ENCODE assay signal across 14 cellular contexts in the genomic region with DNA sequence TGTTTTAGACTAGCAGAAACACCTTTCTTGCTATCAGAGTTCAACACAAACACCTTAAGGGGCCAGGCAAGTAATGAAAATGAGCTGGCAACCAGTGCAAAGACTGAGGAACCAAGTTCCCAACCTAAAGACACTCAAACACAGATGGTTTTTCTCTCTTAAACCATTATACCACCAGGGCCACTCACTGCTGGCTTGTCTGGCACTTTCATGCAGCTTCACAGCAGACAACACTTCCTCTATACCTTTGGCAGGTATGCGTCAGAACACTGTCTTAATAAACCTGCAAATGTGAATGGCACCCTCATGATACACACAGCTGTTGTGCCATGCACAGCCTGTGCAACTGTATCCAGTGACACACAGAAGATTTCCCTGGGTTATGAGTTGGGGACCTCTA. TPM values are rescaled to one million over a fixed set of nuclear protein-coding genes. Genes with fewer than 3 reads are reported as not detected.
A peak's percentile ranks its signal among the peaks of the same experiment; 100 is the strongest.
DNase-seq lines count a peak whose midpoint lies in the region; ATAC-seq and TF ChIP-seq lines count a peak whose summit lies in the region.
"Had no signal": no experiment of that assay in that cellular context is flagged by ENCODE, and none has a peak within 500 bp of the region (broad histone marks: within the 10 kb centered on the region; RNA-seq: fewer than 3 reads in every experiment).

No MANE protein-coding gene starts in this region.

- H3K27ac Mint-ChIP-seq in CD4-positive, alpha-beta T cell, result peak overlapping the region; percentile 97
- peak overlapping the region; percentile 90 for H3K27ac Mint-ChIP-seq in activated CD8-positive, alpha-beta T cell treated with anti-CD3 and anti-CD28 coated beads for 36 hours
- no peak overlapping the region for H3K27ac Mint-ChIP-seq in endodermal cell

- H3K27me3 Mint-ChIP-seq in CD4-positive, alpha-beta T cell, result no peaks in the 10 kb centered on the region
- H3K27me3 Mint-ChIP-seq in activated CD8-positive, alpha-beta T cell treated with anti-CD3 and anti-CD28 coated beads for 36 hours, result no peaks in the 10 kb centered on the region
- H3K27me3 Mint-ChIP-seq in endodermal cell (ENCODE audit: insufficient read depth), result no peaks in the 10 kb centered on the region

- DNase-seq in CD4-positive, alpha-beta T cell, result peak in 8 of 10 experiments; percentile 19 to 55 (median 38)
- DNase-seq in KBM-7, result peak; percentile 28
- peak; percentile 62 for DNase-seq in activated CD8-positive, alpha-beta T cell treated with anti-CD3 and anti-CD28 coated beads for 36 hours
- peak; percentile 44 for DNase-seq in endodermal cell
- no peak for DNase-seq in NCI-H1105 (lab: John Stamatoyannopoulos, UW)
- no peak for DNase-seq in Ammon's horn (ENCODE audit: low spot score)
- DNase-seq: MM.1S, NCI-H510A, pancreas, Right ventricle myocardium superior, substantia nigra had no signal

- H3K9me3 Mint-ChIP-seq in CD4-positive, alpha-beta T cell, result no peaks in the 10 kb centered on the region
- no peaks in the 10 kb centered on the region for H3K9me3 Mint-ChIP-seq in activated CD8-positive, alpha-beta T cell treated with anti-CD3 and anti-CD28 coated beads for 36 hours
- H3K9me3 Mint-ChIP-seq in endodermal cell, result no peaks in the 10 kb centered on the region

- peak overlapping the region; percentile 78 for H3K4me3 Mint-ChIP-seq in CD4-positive, alpha-beta T cell
- H3K4me3 Mint-ChIP-seq in activated CD8-positive, alpha-beta T cell treated with anti-CD3 and anti-CD28 coated beads for 36 hours, result no peak overlapping the region
- no peak overlapping the region for H3K4me3 Mint-ChIP-seq in endodermal cell

- CTCF ChIA-PET in CD4-positive, alpha-beta T cell (lab: Charles Lee), result interaction anchor here (0.8 to 2.8 kb wide), 8 partner anchors 15 to 97 kb away, joined by 3 to 13 read pairs (median 5); a partner anchor contains a TSS
- CTCF ChIA-PET in activated CD8-positive, alpha-beta T cell treated with anti-CD3 and anti-CD28 coated beads for 36 hours (lab: Charles Lee), result interaction anchor here (0.7 to 2.3 kb wide), 9 partner anchors 8 to 513 kb away, joined by 3 to 10 read pairs (median 5); a partner anchor contains a TSS

- H3K36me3 ChIP-seq in endodermal cell (ENCODE audit: control insufficient read depth, insufficient read depth, low read length), result no peaks in the 10 kb centered on the region
- H3K36me3 ChIP-seq: pancreas had no signal

- H3K27me3 ChIP-seq in CD4-positive, alpha-beta T cell (ENCODE audit: control insufficient read depth, insufficient read depth, low read length), result no peaks in the 10 kb centered on the region
- H3K27me3 ChIP-seq in endodermal cell (ENCODE audit: control insufficient read depth, insufficient read depth, low read length, poor library complexity, severe bottlenecking), result no peaks in the 10 kb centered on the region
- H3K27me3 ChIP-seq: pancreas had no signal

- no peaks in the 10 kb centered on the region for H3K9me3 ChIP-seq in CD4-positive, alpha-beta T cell (ENCODE audit: control insufficient read depth, low read length)
- no peaks in the 10 kb centered on the region for H3K9me3 ChIP-seq in endodermal cell (ENCODE audit: control insufficient read depth, low read length)
- H3K9me3 ChIP-seq: Caco-2, pancreas had no signal

- H3K4me1 Mint-ChIP-seq in CD4-positive, alpha-beta T cell (ENCODE audit: low read depth), result peaks cover 85% of the 10 kb centered on the region
- H3K4me1 Mint-ChIP-seq in activated CD8-positive, alpha-beta T cell treated with anti-CD3 and anti-CD28 coated beads for 36 hours (ENCODE audit: low read depth), result peaks cover 80% of the 10 kb centered on the region
- peaks cover 14% of the 10 kb centered on the region for H3K4me1 Mint-ChIP-seq in endodermal cell

- intact Hi-C loops in CD4-positive, alpha-beta T cell (cut with DNase I, micrococcal nuclease), result loop anchor here (1.0 to 5.0 kb wide), 5 partner anchors 11 to 99 kb away; a partner anchor contains a TSS
- intact Hi-C loops in activated CD8-positive, alpha-beta T cell treated with anti-CD3 and anti-CD28 coated beads for 36 hours (cut with micrococcal nuclease), result no loop called here

- no peaks in the 10 kb centered on the region for H3K4me1 ChIP-seq in endodermal cell (ENCODE audit: control insufficient read depth, insufficient read depth, low read length)
- H3K4me1 ChIP-seq: pancreas had no signal

- 90 to 94% methylated on average over 1 of the region's 1 CpG for WGBS in endodermal cell (ENCODE audit: insufficient coverage in 1 of 2, insufficient read length in 1 of 2), 2 experiments

- H3K36me3 Mint-ChIP-seq in CD4-positive, alpha-beta T cell (ENCODE audit: low read depth), result peaks cover 38% of the 10 kb centered on the region
- H3K36me3 Mint-ChIP-seq in activated CD8-positive, alpha-beta T cell treated with anti-CD3 and anti-CD28 coated beads for 36 hours (ENCODE audit: low read depth), result peaks cover 58% of the 10 kb centered on the region
- no peaks in the 10 kb centered on the region for H3K36me3 Mint-ChIP-seq in endodermal cell (ENCODE audit: low read depth)

- in situ Hi-C loops in KBM-7 (cut with MboI; ENCODE audit: low pct_unique_long_range_greater_than_20kb, low sequenced_read_pairs), result no loop called here

- POLR2A ChIA-PET in CD4-positive, alpha-beta T cell (lab: Charles Lee), result interaction anchor here (1.0 to 6.2 kb wide), 11 partner anchors 9 to 100 kb away, joined by 3 to 87 read pairs (median 5); a partner anchor contains a TSS
- POLR2A ChIA-PET in activated CD8-positive, alpha-beta T cell treated with anti-CD3 and anti-CD28 coated beads for 36 hours (lab: Charles Lee), result interaction anchor here (0.8 to 12.2 kb wide), 10 partner anchors 11 to 96 kb away, joined by 3 to 142 read pairs (median 6); a partner anchor contains a TSS

- H3K27ac ChIP-seq in CD4-positive, alpha-beta T cell (ENCODE audit: low read depth, low read length), result no peak overlapping the region
- no peak overlapping the region for H3K27ac ChIP-seq in endodermal cell (ENCODE audit: low read depth, low read length)
- H3K27ac ChIP-seq: pancreas had no signal

- H3K4me3 ChIP-seq in endodermal cell (ENCODE audit: low read length), result no peak overlapping the region
- H3K4me3 ChIP-seq: pancreas had no signal

- no peak overlapping the region for H3K9ac ChIP-seq in endodermal cell (ENCODE audit: extremely low read depth, low read length, poor library complexity, severe bottlenecking)

- no peak for TF ChIP-seq CTCF in CD4-positive, alpha-beta T cell (IDR thresholded peaks at IDR 0.05)
- no peak for TF ChIP-seq CTCF in activated CD8-positive, alpha-beta T cell treated with anti-CD3 and anti-CD28 coated beads for 36 hours (IDR thresholded peaks at IDR 0.05)
- TF ChIP-seq CTCF in endodermal cell (conservative IDR thresholded peaks at IDR 0.05), result no peak

- ATAC-seq in CD4-positive, alpha-beta T cell (ENCODE audit: poor library complexity), result peak; percentile 62
- peak; percentile 18 for ATAC-seq in activated CD8-positive, alpha-beta T cell treated with anti-CD3 and anti-CD28 coated beads for 36 hours
- no peak for ATAC-seq in GM19395 (IDR thresholded peaks at IDR 0.05; ENCODE audit: unreplicated experiment)
- ATAC-seq in GM19397 (IDR thresholded peaks at IDR 0.05; ENCODE audit: unreplicated experiment), result no peak

RNA-seq across cellular contexts. Expression of a gene that starts 41.6 kb away (rescaled TPM):
- 10 to 100 TPM; 32.5 to 33.2 TPM for total RNA-seq in CD4-positive, alpha-beta T cell
- total RNA-seq in activated CD8-positive, alpha-beta T cell treated with anti-CD3 and anti-CD28 coated beads for 36 hours, result 10 to 100 TPM; 38.3 to 40.9 TPM
- 1 to 10 TPM; 1.5 to 2.1 TPM for total RNA-seq in endodermal cell
- polyA plus RNA-seq in endodermal cell (2013, experiment 1 of 2), result 1.2 TPM
- 0.87 TPM for polyA plus RNA-seq in endodermal cell (2013, experiment 2 of 2)

Comparison
In these comparisons a context has a peak if more than half of its experiments do, and no peak if none do; other contexts are left out.
1. ATAC-seq: peak in CD4-positive, alpha-beta T cell (single experiment) and activated CD8-positive, alpha-beta T cell treated with anti-CD3 and anti-CD28 coated beads for 36 hours (single experiment); none in GM19395 (single experiment) and GM19397 (single experiment).
2. DNase-seq: peak in CD4-positive, alpha-beta T cell (8 of 10), KBM-7 (single experiment), activated CD8-positive, alpha-beta T cell treated with anti-CD3 and anti-CD28 coated beads for 36 hours (single experiment) and endodermal cell (single experiment); none in NCI-H1105 (single experiment) and Ammon's horn (single experiment).
3. RNA of a gene that starts 41.6 kb away (total RNA-seq): 38.3 to 40.9 TPM in activated CD8-positive, alpha-beta T cell treated with anti-CD3 and anti-CD28 coated beads for 36 hours and 32.5 to 33.2 TPM in CD4-positive, alpha-beta T cell; 1.5 to 2.1 TPM in endodermal cell; every median in the first group is over 10 times any median in the second.